In genomic region chr6:73523434-73524123, GRCh38 we compare ENCODE assay signal across 7 cellular contexts. TPM values are rescaled to one million over a fixed set of nuclear protein-coding genes. Genes with fewer than 3 reads are reported as not detected.
A peak's percentile ranks its signal among the peaks of the same experiment; 100 is the strongest.
DNase-seq lines count a peak whose midpoint lies in the region; ATAC-seq and TF ChIP-seq lines count a peak whose summit lies in the region.

No MANE protein-coding gene starts in this region.

- H3K27ac ChIP-seq in neural progenitor cell (no peak overlapping the region), substantia nigra (ENCODE audit: low read depth, low read length, poor library complexity, severe bottlenecking) (peak overlapping the region; percentile 69)

- H4K20me1 ChIP-seq in neural progenitor cell (ENCODE audit: low read depth) = peaks cover 22% of the 10 kb centered on the region

- no peak overlapping the region for H2AFZ ChIP-seq in neural progenitor cell (replicated peaks)

- H3K27me3 Mint-ChIP-seq in neural progenitor cell (ENCODE audit: insufficient read depth, low read depth) = peaks cover 4% of the 10 kb centered on the region

- peaks cover 18% of the 10 kb centered on the region for H3K4me1 Mint-ChIP-seq in neural progenitor cell

- H3K36me3 Mint-ChIP-seq in neural progenitor cell = peaks cover 19% of the 10 kb centered on the region

- no peak overlapping the region for H3K4me3 Mint-ChIP-seq in neural progenitor cell

- ATAC-seq in GM18520 (IDR thresholded peaks at IDR 0.05; ENCODE audit: unreplicated experiment) = peak; percentile 33
- ATAC-seq in HG02943 (IDR thresholded peaks at IDR 0.05; ENCODE audit: low read depth, unreplicated experiment) = peak; percentile 41

- peaks cover 33% of the 10 kb centered on the region for H3F3A ChIP-seq in neural progenitor cell (ENCODE audit: low read depth)

- peak overlapping the region; percentile 58 for H3K4me3 ChIP-seq in fibroblast of mammary gland (ENCODE audit: control insufficient read depth, low read depth, low read length)
- H3K4me3 ChIP-seq in neural progenitor cell = peak overlapping the region; percentile 23

- no peaks in the 10 kb centered on the region for H3K27me3 ChIP-seq in neural progenitor cell

- TF ChIP-seq CTCF in fibroblast of mammary gland (conservative IDR thresholded peaks at IDR 0.05; ENCODE audit: control insufficient read depth, insufficient read depth, low read depth, low read length) = no peak
- no peak for TF ChIP-seq CTCF in neural progenitor cell (IDR thresholded peaks at IDR 0.05)

- H3K4me1 ChIP-seq in neural progenitor cell = peaks cover 8% of the 10 kb centered on the region

- H3K79me2 ChIP-seq in neural progenitor cell (ENCODE audit: low read depth) = peaks cover 35% of the 10 kb centered on the region

- H3K4me2 ChIP-seq in neural progenitor cell = no peak overlapping the region

- H3K9me3 ChIP-seq in neural progenitor cell (ENCODE audit: low read depth) = no peaks in the 10 kb centered on the region

- DNase-seq in NCI-H774 (lab: John Stamatoyannopoulos, UW) = peak; percentile 76
- DNase-seq in activated T-cell treated with anti-CD3 and anti-CD28 coated beads for 48 hours (ENCODE audit: low read depth) = peak; percentile 76
- peak; percentile 46 for DNase-seq in fibroblast of mammary gland (ENCODE audit: low read depth)
- no peak for DNase-seq in neural progenitor cell (ENCODE audit: low spot score)
- DNase-seq in substantia nigra (lab: John Stamatoyannopoulos, UW) = peak in 36 of 49 donors; percentile 6 to 61 (median 25)

- no peaks in the 10 kb centered on the region for H3K9me3 Mint-ChIP-seq in neural progenitor cell

- no peak overlapping the region for H3K9ac ChIP-seq in neural progenitor cell

- H3K27ac Mint-ChIP-seq in neural progenitor cell = no peak overlapping the region

- H3K36me3 ChIP-seq in neural progenitor cell = peaks cover 9% of the 10 kb centered on the region

RNA-seq across cellular contexts. Expression of gene EEF1A1, which starts 2.7 kb away (rescaled TPM):
- total RNA-seq in neural progenitor cell (ENCODE audit: low replicate concordance) = 15,510 and 19,891 TPM in 2 replicates
